8 cellular contexts compared by ENCODE assay signal in genomic region chr12:6450091-6450868, GRCh38. TPM values are rescaled to one million over a fixed set of nuclear protein-coding genes. Genes with fewer than 3 reads are reported as not detected.
DNase-seq lines count a peak whose midpoint lies in the region; ATAC-seq, FAIRE-seq and TF ChIP-seq lines count a peak whose summit lies in the region.

No MANE protein-coding gene starts in this region.

- H3K4me1 ChIP-seq in mucosa of stomach (ENCODE audit: control insufficient read depth, insufficient read depth, low read length) (peaks cover 22% of the 10 kb centered on the region), urinary bladder (ENCODE audit: insufficient read depth) (no peaks in the 10 kb centered on the region)

- WGBS in urinary bladder: 55% methylated on average over 16 of the region's 16 CpGs

- no peaks in the 10 kb centered on the region for H3K9me3 ChIP-seq in mucosa of stomach (ENCODE audit: control insufficient read depth, low read length)

- H3K27me3 Mint-ChIP-seq in activated naive CD4-positive, alpha-beta T cell treated with anti-CD3 and anti-CD28 coated beads, Interleukin-2, amount 50 U/mL, for 24 hours: no peaks in the 10 kb centered on the region

- H3K4me3 Mint-ChIP-seq in activated naive CD4-positive, alpha-beta T cell treated with anti-CD3 and anti-CD28 coated beads, Interleukin-2, amount 50 U/mL, for 24 hours: peak overlapping the region; percentile 100

- no peaks in the 10 kb centered on the region for H3K27me3 ChIP-seq in bronchial epithelial cell (ENCODE audit: control insufficient read depth, insufficient read depth, low read length)
- H3K27me3 ChIP-seq in mucosa of stomach (ENCODE audit: control insufficient read depth, insufficient read depth, low read length): no peaks in the 10 kb centered on the region

- H3K4me3 ChIP-seq in bronchial epithelial cell (ENCODE audit: low read depth, low read length): peak overlapping the region; percentile 52
- peak overlapping the region; percentile 80 for H3K4me3 ChIP-seq in mucosa of stomach (ENCODE audit: low read length)
- H3K4me3 ChIP-seq in urinary bladder (ENCODE audit: low read depth, low read length): peak overlapping the region; percentile 68

- H3K4me1 Mint-ChIP-seq in activated naive CD4-positive, alpha-beta T cell treated with anti-CD3 and anti-CD28 coated beads, Interleukin-2, amount 50 U/mL, for 24 hours: peaks cover 69% of the 10 kb centered on the region

- peak overlapping the region; percentile 100 for H3K27ac Mint-ChIP-seq in activated naive CD4-positive, alpha-beta T cell treated with anti-CD3 and anti-CD28 coated beads, Interleukin-2, amount 50 U/mL, for 24 hours

- peak overlapping the region; percentile 95 for H3K9ac ChIP-seq in mucosa of stomach (ENCODE audit: low read length)

- H3K9me3 Mint-ChIP-seq in activated naive CD4-positive, alpha-beta T cell treated with anti-CD3 and anti-CD28 coated beads, Interleukin-2, amount 50 U/mL, for 24 hours: no peaks in the 10 kb centered on the region

- no peak for TF ChIP-seq CTCF in bronchial epithelial cell (IDR thresholded peaks at IDR 0.05; ENCODE audit: insufficient read depth, low read length, severe bottlenecking)

- no peak for DNase-seq in activated naive CD4-positive, alpha-beta T cell treated with Interleukin-2 at 50 U/mL for 16 hours
- DNase-seq in bronchial epithelial cell (ENCODE audit: low read depth) (no peak), NCI-H128 (lab: John Stamatoyannopoulos, UW; ENCODE audit: unreplicated experiment) (no peak)

- peaks cover 1% of the 10 kb centered on the region for H3K36me3 ChIP-seq in bronchial epithelial cell (ENCODE audit: control insufficient read depth, insufficient read depth, low read length)
- peaks cover 7% of the 10 kb centered on the region for H3K36me3 ChIP-seq in mucosa of stomach (ENCODE audit: control insufficient read depth, insufficient read depth, low read length)
- H3K36me3 ChIP-seq in urinary bladder (ENCODE audit: insufficient read depth): no peaks in the 10 kb centered on the region

- H3K27ac ChIP-seq in urinary bladder (ENCODE audit: low read depth): peak overlapping the region; percentile 81

- no peak for ATAC-seq in GM21786 (IDR thresholded peaks at IDR 0.05; ENCODE audit: unreplicated experiment)
- ATAC-seq in HG02870 (IDR thresholded peaks at IDR 0.05; ENCODE audit: unreplicated experiment): no peak

- FAIRE-seq in bronchial epithelial cell (lab: Jason Lieb, UNC): no peak

- peaks cover 23% of the 10 kb centered on the region for H3K36me3 Mint-ChIP-seq in activated naive CD4-positive, alpha-beta T cell treated with anti-CD3 and anti-CD28 coated beads, Interleukin-2, amount 50 U/mL, for 24 hours

RNA-seq across cellular contexts. Expression of gene TAPBPL, which starts 1.6 kb away (rescaled TPM):
- total RNA-seq in bronchial epithelial cell (1.8 and 3.1 TPM in 2 replicates), urinary bladder (11.1 TPM)
- polyA plus RNA-seq in urinary bladder: 21.8 TPM

RNA-seq across cellular contexts. Expression of gene CD27, which starts 5.5 kb away (rescaled TPM):
- total RNA-seq in bronchial epithelial cell (not detected in 2 replicates), urinary bladder (0.26 TPM)
- 1.7 TPM for polyA plus RNA-seq in urinary bladder

RNA-seq across cellular contexts. Expression of gene VAMP1, which starts 20.2 kb away (rescaled TPM):
- total RNA-seq in bronchial epithelial cell: 0.26 and 3.1 TPM in 2 replicates
- total RNA-seq in urinary bladder: 11.5 TPM
- polyA plus RNA-seq in urinary bladder: 16.7 TPM

RNA-seq across cellular contexts. Expression of gene MRPL51, which starts 42.8 kb away (rescaled TPM):
- total RNA-seq in bronchial epithelial cell (61.1 and 102 TPM in 2 replicates), urinary bladder (77.0 TPM)
- 85.6 TPM for polyA plus RNA-seq in urinary bladder

RNA-seq across cellular contexts. Expression of gene NCAPD2, which starts 43.6 kb away (rescaled TPM):
- total RNA-seq in bronchial epithelial cell (14.7 and 17.9 TPM in 2 replicates), urinary bladder (30.2 TPM)
- polyA plus RNA-seq in urinary bladder: 19.0 TPM
